In the genomic region with DNA sequence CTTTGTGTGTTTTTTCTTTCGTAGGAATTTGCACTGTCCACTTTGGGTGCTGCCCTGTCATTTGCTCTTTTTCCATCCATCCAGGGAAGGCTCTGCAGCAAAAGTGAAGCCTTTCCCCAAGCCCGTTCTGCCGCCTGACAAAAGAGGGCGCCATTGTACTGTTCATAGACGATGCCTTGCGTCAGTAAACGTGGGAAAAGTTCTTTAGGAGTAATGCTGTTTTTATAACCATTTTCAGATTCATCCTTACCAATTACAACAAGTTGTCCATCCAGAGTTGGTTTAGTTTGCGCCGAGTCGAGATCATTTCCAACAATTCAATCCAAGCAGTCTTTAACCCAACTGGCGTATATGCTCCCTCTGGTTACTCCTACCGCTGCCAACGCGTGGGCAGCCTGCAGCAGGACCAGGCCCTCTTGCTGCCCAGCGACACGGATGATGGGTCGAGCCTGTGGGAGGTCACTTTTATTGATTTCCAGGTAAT, we compare ENCODE assay signal across 8 cellular contexts. TPM values are rescaled to one million over a fixed set of nuclear protein-coding genes. Genes with fewer than 3 reads are reported as not detected.
A peak's percentile ranks its signal among the peaks of the same experiment; 100 is the strongest.
DNase-seq lines count a peak whose midpoint lies in the region; FAIRE-seq and TF ChIP-seq lines count a peak whose summit lies in the region.

No MANE protein-coding gene starts in this region.

- DNase-seq in NCI-H1436 (lab: John Stamatoyannopoulos, UW) (peak; percentile 27), NCI-H1436 treated with DMSO at 0.1 percent for 48 hours (lab: John Stamatoyannopoulos, UW) (no peak), LoVo (ENCODE audit: low spot score) (peak; percentile 66), SJCRH30 (peak; percentile 63 to 85), bronchial epithelial cell (ENCODE audit: low read depth) (peak; percentile 53), kidney glomerular epithelial cell (lab: John Stamatoyannopoulos, UW) (peak; percentile 53), mesenteric fat pad (ENCODE audit: low spot score) (no peak)
- DNase-seq in stimulated activated CD4-positive, alpha-beta T cell treated with anti-CD3 and anti-CD28 coated beads, TNF-alpha, amount 100 ng/mL, for 4 hours (ENCODE audit: low read depth in 3 of 3) = peak in 2 of 3 experiments; percentile 1 to 2

- H3K36me3 ChIP-seq in SJCRH30 (no peaks in the 10 kb centered on the region), bronchial epithelial cell (ENCODE audit: control insufficient read depth, insufficient read depth, low read length) (no peaks in the 10 kb centered on the region)

- no peak overlapping the region for H3K27ac ChIP-seq in SJCRH30

- no peaks in the 10 kb centered on the region for H3K9me3 ChIP-seq in SJCRH30 (replicated peaks)

- H3K27me3 ChIP-seq in SJCRH30 = no peaks in the 10 kb centered on the region
- peaks cover 2% of the 10 kb centered on the region for H3K27me3 ChIP-seq in bronchial epithelial cell (ENCODE audit: control insufficient read depth, insufficient read depth, low read length)

- no peak for FAIRE-seq in bronchial epithelial cell (lab: Jason Lieb, UNC)

- TF ChIP-seq CTCF in bronchial epithelial cell (IDR thresholded peaks at IDR 0.05; ENCODE audit: insufficient read depth, low read length, severe bottlenecking) = peak; percentile 86

- H3K4me1 ChIP-seq in SJCRH30 = peaks cover 3% of the 10 kb centered on the region

- H3K4me3 ChIP-seq in SJCRH30 (no peak overlapping the region), bronchial epithelial cell (ENCODE audit: low read depth, low read length) (no peak overlapping the region)

RNA-seq across cellular contexts. Expression of a gene that starts 34.3 kb away (rescaled TPM):
- 6,023 and 7,073 TPM in 2 replicates for total RNA-seq in SJCRH30 (2014; rRNA removed; shearing (Covaris generic))
- total RNA-seq in bronchial epithelial cell = 3,055 and 5,354 TPM in 2 replicates
- 1,552 TPM for total RNA-seq in mesenteric fat pad

Comparison
In these comparisons a context has a peak if more than half of its experiments do, and no peak if none do; other contexts are left out.
1. DNase-seq: peak in NCI-H1436 (single experiment), LoVo (single experiment), SJCRH30 (2 of 2), bronchial epithelial cell (single experiment), kidney glomerular epithelial cell (single experiment) and stimulated activated CD4-positive, alpha-beta T cell treated with anti-CD3 and anti-CD28 coated beads, TNF-alpha, amount 100 ng/mL, for 4 hours (2 of 3); none in NCI-H1436 treated with DMSO at 0.1 percent for 48 hours (single experiment) and mesenteric fat pad (single experiment).